8 cellular contexts compared by ENCODE assay signal in genomic region chr18:45664824-45665763, GRCh38. TPM values are rescaled to one million over a fixed set of nuclear protein-coding genes. Genes with fewer than 3 reads are reported as not detected.
A peak's percentile ranks its signal among the peaks of the same experiment; 100 is the strongest.
DNase-seq lines count a peak whose midpoint lies in the region; ATAC-seq and TF ChIP-seq lines count a peak whose summit lies in the region.

No MANE protein-coding gene starts in this region.

- peak; percentile 50 for TF ChIP-seq EP300 in suprapubic skin (IDR thresholded peaks at IDR 0.05)

- no peaks in the 10 kb centered on the region for H3K9me2 ChIP-seq in OCI-LY7 (ENCODE audit: insufficient read depth, low read length)

- 29 to 30% methylated on average over 6 of the region's 6 CpGs for WGBS in esophagus squamous epithelium, 2 donors
- WGBS in suprapubic skin, result 30% methylated on average over 6 of the region's 6 CpGs

- H4K20me1 ChIP-seq in OCI-LY7 (ENCODE audit: insufficient read depth, low read length), result no peaks in the 10 kb centered on the region

- H3K27me3 ChIP-seq in HL-60 (ENCODE audit: insufficient read depth, poor library complexity, severe bottlenecking), result no peaks in the 10 kb centered on the region
- H3K27me3 ChIP-seq in esophagus squamous epithelium, result no peaks in the 10 kb centered on the region
- H3K27me3 ChIP-seq in suprapubic skin, result no peaks in the 10 kb centered on the region

- H3K4me1 ChIP-seq in OCI-LY7 (ENCODE audit: insufficient read depth, low read length, poor library complexity, severe bottlenecking) (no peaks in the 10 kb centered on the region), esophagus squamous epithelium (peaks cover 0 to 11% (median 0%) of the 10 kb centered on the region in 3 donors), suprapubic skin (peaks cover under 1% of the 10 kb centered on the region)

- no peaks in the 10 kb centered on the region for H3K36me3 Mint-ChIP-seq in activated T-cell treated with anti-CD3 and anti-CD28 coated beads, Interleukin-2, amount 50 U/mL, for 4 hours (ENCODE audit: insufficient read depth)
- H3K36me3 Mint-ChIP-seq in nephron (ENCODE audit: low read depth), result no peaks in the 10 kb centered on the region

- intact Hi-C loops in OCI-LY7 (cut with micrococcal nuclease; ENCODE audit: unreplicated experiment), result loop anchor here (1.0 kb wide), 1 partner anchor 309 kb away; no protein-coding TSS in a partner anchor
- intact Hi-C loops in esophagus squamous epithelium (cut with DNase I), result no loop called here

- H3K36me3 ChIP-seq in OCI-LY7 (ENCODE audit: insufficient read depth, low read length), result no peaks in the 10 kb centered on the region
- H3K36me3 ChIP-seq in esophagus squamous epithelium, result no peaks in the 10 kb centered on the region
- no peaks in the 10 kb centered on the region for H3K36me3 ChIP-seq in suprapubic skin

- peaks cover 50% of the 10 kb centered on the region for H3K4me1 Mint-ChIP-seq in activated T-cell treated with anti-CD3 and anti-CD28 coated beads, Interleukin-2, amount 50 U/mL, for 4 hours (ENCODE audit: low read depth)
- H3K4me1 Mint-ChIP-seq in nephron, result peaks cover 18% of the 10 kb centered on the region

- no peak for TF ChIP-seq POLR2A in esophagus squamous epithelium (IDR thresholded peaks at IDR 0.05)
- TF ChIP-seq POLR2A in suprapubic skin (IDR thresholded peaks at IDR 0.05), result no peak

- H3K4me3 Mint-ChIP-seq in activated T-cell treated with anti-CD3 and anti-CD28 coated beads, Interleukin-2, amount 50 U/mL, for 4 hours, result peak overlapping the region; percentile 45
- H3K4me3 Mint-ChIP-seq in nephron, result no peak overlapping the region

- H3K27me3 Mint-ChIP-seq in activated T-cell treated with anti-CD3 and anti-CD28 coated beads, Interleukin-2, amount 50 U/mL, for 4 hours (ENCODE audit: low read depth), result no peaks in the 10 kb centered on the region
- H3K27me3 Mint-ChIP-seq in nephron (ENCODE audit: low read depth), result no peaks in the 10 kb centered on the region

- DNase-seq in AG10803 (ENCODE audit: low read depth), result peak; percentile 50
- peak; percentile 42 to 85 for DNase-seq in HL-60 (ENCODE audit: low read depth in 1 of 2, low spot score in 1 of 2)
- DNase-seq in OCI-LY7 (ENCODE audit: low spot score), result peak; percentile 48
- DNase-seq in activated T-cell treated with anti-CD3 and anti-CD28 coated beads, Interleukin-2, amount 50 U/mL, for 4 hours, result peak; percentile 62
- DNase-seq in esophagus squamous epithelium (lab: John Stamatoyannopoulos, UW), result peak; percentile 6
- DNase-seq in suprapubic skin (ENCODE audit: low spot score in 2 of 2), result peak in 1 of 2 donors; percentile 29

- peak; percentile 31 for ATAC-seq in GM18861 (IDR thresholded peaks at IDR 0.05; ENCODE audit: unreplicated experiment)
- ATAC-seq in activated T-cell treated with anti-CD3 and anti-CD28 coated beads, Interleukin-2, amount 50 U/mL, for 4 hours, result peak; percentile 67 to 68

- BruUV-seq in OCI-LY7 (replicated peaks; lab: Mats Ljungman, UMichigan), result no TSS peak

- no peak overlapping the region for H3K4me2 ChIP-seq in OCI-LY7 (ENCODE audit: low read length)

- H3K9me3 Mint-ChIP-seq in activated T-cell treated with anti-CD3 and anti-CD28 coated beads, Interleukin-2, amount 50 U/mL, for 4 hours, result no peaks in the 10 kb centered on the region
- no peaks in the 10 kb centered on the region for H3K9me3 Mint-ChIP-seq in nephron

- no peaks in the 10 kb centered on the region for H3K79me2 ChIP-seq in OCI-LY7 (ENCODE audit: insufficient read depth, low read depth, low read length)

- H3K27ac ChIP-seq in HL-60 (replicated peaks), result peak overlapping the region; percentile 54
- no peak overlapping the region for H3K27ac ChIP-seq in OCI-LY7 (ENCODE audit: low read depth, low read length, poor library complexity, severe bottlenecking)
- no peak overlapping the region for H3K27ac ChIP-seq in esophagus squamous epithelium
- H3K27ac ChIP-seq in suprapubic skin, result no peak overlapping the region

- H3K9me3 ChIP-seq in OCI-LY7 (ENCODE audit: low read length), result no peaks in the 10 kb centered on the region
- H3K9me3 ChIP-seq in esophagus squamous epithelium, result no peaks in the 10 kb centered on the region
- H3K9me3 ChIP-seq in suprapubic skin, result no peaks in the 10 kb centered on the region

- H2AFZ ChIP-seq in OCI-LY7 (ENCODE audit: low read length), result no peak overlapping the region

- POLR2A ChIA-PET in OCI-LY7 (lab: Charles Lee), result interaction anchor here (0.6 to 0.7 kb wide), 2 partner anchors 449 to 849 kb away, joined by 3 read pairs; no protein-coding TSS in a partner anchor

- peak overlapping the region; percentile 53 to 63 (median 62) for H3K27ac Mint-ChIP-seq in nephron

- H3K4me3 ChIP-seq in AG10803 (ENCODE audit: low read length) (no peak overlapping the region), HL-60 (replicated peaks; ENCODE audit: insufficient read depth, low read length) (no peak overlapping the region), OCI-LY7 (ENCODE audit: low read depth, low read length, poor library complexity, severe bottlenecking) (no peak overlapping the region), esophagus squamous epithelium (no peak overlapping the region), suprapubic skin (no peak overlapping the region)

- CTCF ChIA-PET in OCI-LY7 (lab: Charles Lee; ENCODE audit: unreplicated experiment), result no interaction called here

- TF ChIP-seq CTCF in AG10803 (conservative IDR thresholded peaks at IDR 0.05; ENCODE audit: low read length), result peak; percentile 99
- TF ChIP-seq CTCF in HL-60 (IDR thresholded peaks at IDR 0.05; ENCODE audit: insufficient read depth, low read length), result peak; percentile 100
- peak; percentile 76 for TF ChIP-seq CTCF in OCI-LY7 (conservative IDR thresholded peaks at IDR 0.05; ENCODE audit: low read length)
- peak; percentile 79 to 93 (median 91) for TF ChIP-seq CTCF in esophagus squamous epithelium (IDR thresholded peaks at IDR 0.05)
- TF ChIP-seq CTCF in nephron (IDR thresholded peaks at IDR 0.05; ENCODE audit: unreplicated experiment in 3 of 3), result peak; percentile 90 to 93 (median 92)
- peak; percentile 89 to 95 for TF ChIP-seq CTCF in suprapubic skin (IDR thresholded peaks at IDR 0.05)

RNA-seq across cellular contexts. Expression of gene SLC14A2, which starts 49.8 kb away (rescaled TPM):
- total RNA-seq in OCI-LY7 (2014; rRNA removed; shearing (Covaris generic)), result not detected in 2 replicates
- total RNA-seq in OCI-LY7 (2022) (not detected in 2 replicates), esophagus squamous epithelium (not detected), suprapubic skin (under 1 TPM in 1 of 4 donors, not detected in 3; 0.31 TPM)
- not detected for total RNA-seq in activated T-cell treated with anti-CD3 and anti-CD28 coated beads, Interleukin-2, amount 50 U/mL, for 4 hours

RNA-seq across cellular contexts. Expression of gene SLC14A1, which starts 58.9 kb away (rescaled TPM):
- 0.06 TPM in 1 of 2 replicates, not detected in the other for total RNA-seq in OCI-LY7 (2014; rRNA removed; shearing (Covaris generic))
- not detected in 2 replicates for total RNA-seq in OCI-LY7 (2022)
- total RNA-seq in activated T-cell treated with anti-CD3 and anti-CD28 coated beads, Interleukin-2, amount 50 U/mL, for 4 hours, result under 1 TPM in 1 of 3 donors, not detected in 2; 0.24 TPM
- total RNA-seq in esophagus squamous epithelium, result 1 to 10 TPM in 1 of 4 donors, under 1 TPM in 2, not detected in 1; 0.53 to 1.1 (median 0.53) TPM
- 10 to 100 TPM in 2 of 4 donors, 1 to 10 TPM in 2; 3.0 to 16.0 (median 10.1) TPM for total RNA-seq in suprapubic skin
